ENCODE assay signal across 1 cellular context in the genomic region with DNA sequence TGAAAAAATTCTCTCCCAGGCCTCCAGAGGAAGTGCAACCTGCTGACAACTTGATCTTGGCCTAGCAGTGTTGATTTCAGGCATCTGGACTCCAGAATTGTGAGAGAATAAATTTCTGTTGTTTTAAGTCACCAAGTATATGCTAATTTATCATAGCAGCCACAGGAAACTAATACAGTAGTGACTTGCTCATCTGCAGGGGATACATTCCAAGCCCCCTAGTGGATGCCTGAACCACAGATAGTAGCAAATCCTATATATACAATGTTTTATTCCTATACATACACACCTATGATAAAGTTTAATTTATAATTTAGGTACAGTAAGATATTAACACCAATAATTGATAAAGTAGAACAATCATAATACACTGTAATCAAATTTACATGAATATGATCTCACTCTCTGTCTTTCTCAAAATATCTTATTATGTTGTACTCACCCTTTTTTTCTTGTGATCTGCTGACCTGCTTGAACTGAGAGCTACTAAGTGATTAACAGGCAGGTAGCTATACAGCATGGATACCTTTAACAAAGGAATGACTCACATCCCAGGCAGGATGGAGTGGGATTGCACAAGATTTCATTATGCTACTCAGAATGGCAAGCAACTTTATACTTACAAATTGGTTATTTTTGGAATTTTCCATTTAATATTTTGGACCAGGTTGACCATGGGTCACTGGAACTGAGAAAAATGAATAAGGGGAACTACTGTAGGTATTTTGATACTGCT.
A peak's percentile ranks its signal among the peaks of the same experiment; 100 is the strongest.
TF ChIP-seq lines count a peak whose summit lies in the region.

No MANE protein-coding gene starts in this region.

TF ChIP-seq in HepG2, 621 proteins besides CTCF, POLR2A, EP300 and RAD21 (continued from another document):
- TF ChIP-seq, protein P1, sequence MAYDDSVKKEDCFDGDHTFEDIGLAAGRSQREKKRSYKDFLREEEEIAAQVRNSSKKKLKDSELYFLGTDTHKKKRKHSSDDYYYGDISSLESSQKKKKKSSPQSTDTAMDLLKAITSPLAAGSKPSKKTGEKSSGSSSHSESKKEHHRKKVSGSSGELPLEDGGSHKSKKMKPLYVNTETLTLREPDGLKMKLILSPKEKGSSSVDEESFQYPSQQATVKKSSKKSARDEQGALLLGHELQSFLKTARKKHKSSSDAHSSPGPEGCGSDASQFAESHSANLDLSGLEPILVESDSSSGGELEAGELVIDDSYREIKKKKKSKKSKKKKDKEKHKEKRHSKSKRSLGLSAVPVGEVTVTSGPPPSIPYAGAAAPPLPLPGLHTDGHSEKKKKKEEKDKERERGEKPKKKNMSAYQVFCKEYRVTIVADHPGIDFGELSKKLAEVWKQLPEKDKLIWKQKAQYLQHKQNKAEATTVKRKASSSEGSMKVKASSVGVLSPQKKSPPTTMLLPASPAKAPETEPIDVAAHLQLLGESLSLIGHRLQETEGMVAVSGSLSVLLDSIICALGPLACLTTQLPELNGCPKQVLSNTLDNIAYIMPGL (CRISPR knock-in tag; IDR thresholded peaks at IDR 0.05; ENCODE audit: borderline replicate concordance in 1 of 2, low read depth in 1 of 2) = no peak
- no peak for TF ChIP-seq ZNF547 (CRISPR knock-in tag; IDR thresholded peaks at IDR 0.05)
- TF ChIP-seq FOXM1 (CRISPR knock-in tag; IDR thresholded peaks at IDR 0.05) = no peak
- TF ChIP-seq STAG1 (CRISPR knock-in tag; IDR thresholded peaks at IDR 0.05) = peak; percentile 14; the same call in 1 of the 2 replicates
- TF ChIP-seq RBM39 (IDR thresholded peaks at IDR 0.05; ENCODE audit: low read depth, low read length, poor library complexity, severe bottlenecking) = no peak
- peak; percentile 59; the same call in 1 of the 2 replicates for TF ChIP-seq ZNF12 (CRISPR knock-in tag; IDR thresholded peaks at IDR 0.05)
- TF ChIP-seq, protein P2, sequence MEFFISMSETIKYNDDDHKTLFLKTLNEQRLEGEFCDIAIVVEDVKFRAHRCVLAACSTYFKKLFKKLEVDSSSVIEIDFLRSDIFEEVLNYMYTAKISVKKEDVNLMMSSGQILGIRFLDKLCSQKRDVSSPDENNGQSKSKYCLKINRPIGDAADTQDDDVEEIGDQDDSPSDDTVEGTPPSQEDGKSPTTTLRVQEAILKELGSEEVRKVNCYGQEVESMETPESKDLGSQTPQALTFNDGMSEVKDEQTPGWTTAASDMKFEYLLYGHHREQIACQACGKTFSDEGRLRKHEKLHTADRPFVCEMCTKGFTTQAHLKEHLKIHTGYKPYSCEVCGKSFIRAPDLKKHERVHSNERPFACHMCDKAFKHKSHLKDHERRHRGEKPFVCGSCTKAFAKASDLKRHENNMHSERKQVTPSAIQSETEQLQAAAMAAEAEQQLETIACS (CRISPR knock-in tag; IDR thresholded peaks at IDR 0.05) = no peak
TF ChIP-seq in HepG2: peak in this region for 2.
